1 cellular context compared by ENCODE assay signal in genomic region chr2:8126783-8127182, GRCh38.
TF ChIP-seq lines count a peak whose summit lies in the region.

No MANE protein-coding gene starts in this region.

TF ChIP-seq in HepG2, 621 proteins besides CTCF, POLR2A, EP300 and RAD21 (continued from another document and continues in another):
- no peak for TF ChIP-seq GLMP (CRISPR knock-in tag; IDR thresholded peaks at IDR 0.05; ENCODE audit: borderline replicate concordance)
- TF ChIP-seq SIN3B (IDR thresholded peaks at IDR 0.05; ENCODE audit: low read length) = no peak
- no peak for TF ChIP-seq ZNF10 (CRISPR knock-in tag; IDR thresholded peaks at IDR 0.05; ENCODE audit: borderline replicate concordance, low read depth)
- TF ChIP-seq NFRKB (IDR thresholded peaks at IDR 0.05) = no peak
- no peak for TF ChIP-seq POLR2AphosphoS5 (IDR thresholded peaks at IDR 0.05; ENCODE audit: low read depth, low read length)
- TF ChIP-seq ZNF101 (CRISPR knock-in tag; IDR thresholded peaks at IDR 0.05; ENCODE audit: borderline replicate concordance, low read depth) = no peak
- TF ChIP-seq NCOA2 (CRISPR knock-in tag; IDR thresholded peaks at IDR 0.05) = peak; percentile 55
- TF ChIP-seq BHLHE40 (IDR thresholded peaks at IDR 0.05; ENCODE audit: low read length) = no peak
- no peak for TF ChIP-seq ZNF724P (CRISPR knock-in tag; IDR thresholded peaks at IDR 0.05; ENCODE audit: borderline replicate concordance)
- no peak for TF ChIP-seq ZNF256 (CRISPR knock-in tag; conservative IDR thresholded peaks at IDR 0.05)
- TF ChIP-seq MATR3 (CRISPR knock-in tag; IDR thresholded peaks at IDR 0.05) = no peak
- TF ChIP-seq ZSCAN29 (CRISPR knock-in tag; conservative IDR thresholded peaks at IDR 0.05) = no peak
- TF ChIP-seq SP5 (CRISPR knock-in tag; IDR thresholded peaks at IDR 0.05; ENCODE audit: borderline replicate concordance, low read depth) = 0 out of 2 replicates have a peak, but pooled peaks have one; percentile 8
- no peak for TF ChIP-seq DNMT1 (CRISPR knock-in tag; IDR thresholded peaks at IDR 0.05)
- no peak for TF ChIP-seq CREB3 (CRISPR knock-in tag; IDR thresholded peaks at IDR 0.05)
- 0 out of 2 replicates have a peak, but pooled peaks have one; percentile 45 for TF ChIP-seq KDM6A (CRISPR knock-in tag; IDR thresholded peaks at IDR 0.05; ENCODE audit: low read depth)
- no peak for TF ChIP-seq BRCA1 (CRISPR knock-in tag; IDR thresholded peaks at IDR 0.05)
- no peak for TF ChIP-seq ARNTL (CRISPR knock-in tag; IDR thresholded peaks at IDR 0.05)
- no peak for TF ChIP-seq ZNF234 (CRISPR knock-in tag; conservative IDR thresholded peaks at IDR 0.05)
- TF ChIP-seq EZH2 (conservative IDR thresholded peaks at IDR 0.05; ENCODE audit: low read depth, low read length) = no peak
- no peak for TF ChIP-seq PHF5A (CRISPR knock-in tag; IDR thresholded peaks at IDR 0.05; ENCODE audit: low read depth, unreplicated experiment)
- TF ChIP-seq KDM1A (CRISPR knock-in tag; IDR thresholded peaks at IDR 0.05) = 0 out of 2 replicates have a peak, but pooled peaks have one; percentile 46
- TF ChIP-seq ZNF430 (CRISPR knock-in tag; IDR thresholded peaks at IDR 0.05) = no peak
- TF ChIP-seq ZC3H13 (CRISPR knock-in tag; IDR thresholded peaks at IDR 0.05) = no peak
- TF ChIP-seq ZBED4 (CRISPR knock-in tag; IDR thresholded peaks at IDR 0.05; ENCODE audit: borderline replicate concordance) = no peak
- TF ChIP-seq HES4 (CRISPR knock-in tag; IDR thresholded peaks at IDR 0.05; ENCODE audit: borderline replicate concordance) = no peak
- no peak for TF ChIP-seq ZZZ3 (CRISPR knock-in tag; IDR thresholded peaks at IDR 0.05; ENCODE audit: borderline replicate concordance)
- TF ChIP-seq ZFP41 (CRISPR knock-in tag; IDR thresholded peaks at IDR 0.05; ENCODE audit: borderline replicate concordance) = no peak
- TF ChIP-seq WIZ (CRISPR knock-in tag; IDR thresholded peaks at IDR 0.05) = no peak
- no peak; the same call in 1 of the 2 replicates for TF ChIP-seq CREM (IDR thresholded peaks at IDR 0.05)
- no peak for TF ChIP-seq CREM (CRISPR knock-in tag; IDR thresholded peaks at IDR 0.05)
- TF ChIP-seq, protein P1, sequence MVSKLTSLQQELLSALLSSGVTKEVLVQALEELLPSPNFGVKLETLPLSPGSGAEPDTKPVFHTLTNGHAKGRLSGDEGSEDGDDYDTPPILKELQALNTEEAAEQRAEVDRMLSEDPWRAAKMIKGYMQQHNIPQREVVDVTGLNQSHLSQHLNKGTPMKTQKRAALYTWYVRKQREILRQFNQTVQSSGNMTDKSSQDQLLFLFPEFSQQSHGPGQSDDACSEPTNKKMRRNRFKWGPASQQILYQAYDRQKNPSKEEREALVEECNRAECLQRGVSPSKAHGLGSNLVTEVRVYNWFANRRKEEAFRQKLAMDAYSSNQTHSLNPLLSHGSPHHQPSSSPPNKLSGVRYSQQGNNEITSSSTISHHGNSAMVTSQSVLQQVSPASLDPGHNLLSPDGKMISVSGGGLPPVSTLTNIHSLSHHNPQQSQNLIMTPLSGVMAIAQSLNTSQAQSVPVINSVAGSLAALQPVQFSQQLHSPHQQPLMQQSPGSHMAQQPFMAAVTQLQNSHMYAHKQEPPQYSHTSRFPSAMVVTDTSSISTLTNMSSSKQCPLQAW (CRISPR knock-in tag; IDR thresholded peaks at IDR 0.05) = no peak
- 0 out of 2 replicates have a peak, but pooled peaks have one; percentile 75 for TF ChIP-seq KLF9 (CRISPR knock-in tag; IDR thresholded peaks at IDR 0.05; ENCODE audit: low read depth)
- TF ChIP-seq TEAD2 (CRISPR knock-in tag; IDR thresholded peaks at IDR 0.05) = no peak
- TF ChIP-seq MTA1 (CRISPR knock-in tag; IDR thresholded peaks at IDR 0.05; ENCODE audit: borderline replicate concordance) = no peak
- TF ChIP-seq PRDM15 (CRISPR knock-in tag; IDR thresholded peaks at IDR 0.05) = no peak
- no peak for TF ChIP-seq ZSCAN20 (CRISPR knock-in tag; IDR thresholded peaks at IDR 0.05; ENCODE audit: borderline replicate concordance)
- no peak for TF ChIP-seq KMT2A (CRISPR knock-in tag; IDR thresholded peaks at IDR 0.05)
- TF ChIP-seq, protein P2, sequence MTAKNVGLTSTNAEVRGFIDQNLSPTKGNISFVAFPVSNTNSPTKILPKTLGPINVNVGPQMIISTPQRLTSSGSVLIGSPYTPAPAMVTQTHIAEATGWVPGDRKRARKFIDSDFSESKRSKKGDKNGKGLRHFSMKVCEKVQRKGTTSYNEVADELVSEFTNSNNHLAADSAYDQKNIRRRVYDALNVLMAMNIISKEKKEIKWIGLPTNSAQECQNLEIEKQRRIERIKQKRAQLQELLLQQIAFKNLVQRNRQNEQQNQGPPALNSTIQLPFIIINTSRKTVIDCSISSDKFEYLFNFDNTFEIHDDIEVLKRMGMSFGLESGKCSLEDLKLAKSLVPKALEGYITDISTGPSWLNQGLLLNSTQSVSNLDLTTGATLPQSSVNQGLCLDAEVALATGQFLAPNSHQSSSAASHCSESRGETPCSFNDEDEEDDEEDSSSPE (CRISPR knock-in tag; IDR thresholded peaks at IDR 0.05) = peak; percentile 79
- TF ChIP-seq, protein P3, sequence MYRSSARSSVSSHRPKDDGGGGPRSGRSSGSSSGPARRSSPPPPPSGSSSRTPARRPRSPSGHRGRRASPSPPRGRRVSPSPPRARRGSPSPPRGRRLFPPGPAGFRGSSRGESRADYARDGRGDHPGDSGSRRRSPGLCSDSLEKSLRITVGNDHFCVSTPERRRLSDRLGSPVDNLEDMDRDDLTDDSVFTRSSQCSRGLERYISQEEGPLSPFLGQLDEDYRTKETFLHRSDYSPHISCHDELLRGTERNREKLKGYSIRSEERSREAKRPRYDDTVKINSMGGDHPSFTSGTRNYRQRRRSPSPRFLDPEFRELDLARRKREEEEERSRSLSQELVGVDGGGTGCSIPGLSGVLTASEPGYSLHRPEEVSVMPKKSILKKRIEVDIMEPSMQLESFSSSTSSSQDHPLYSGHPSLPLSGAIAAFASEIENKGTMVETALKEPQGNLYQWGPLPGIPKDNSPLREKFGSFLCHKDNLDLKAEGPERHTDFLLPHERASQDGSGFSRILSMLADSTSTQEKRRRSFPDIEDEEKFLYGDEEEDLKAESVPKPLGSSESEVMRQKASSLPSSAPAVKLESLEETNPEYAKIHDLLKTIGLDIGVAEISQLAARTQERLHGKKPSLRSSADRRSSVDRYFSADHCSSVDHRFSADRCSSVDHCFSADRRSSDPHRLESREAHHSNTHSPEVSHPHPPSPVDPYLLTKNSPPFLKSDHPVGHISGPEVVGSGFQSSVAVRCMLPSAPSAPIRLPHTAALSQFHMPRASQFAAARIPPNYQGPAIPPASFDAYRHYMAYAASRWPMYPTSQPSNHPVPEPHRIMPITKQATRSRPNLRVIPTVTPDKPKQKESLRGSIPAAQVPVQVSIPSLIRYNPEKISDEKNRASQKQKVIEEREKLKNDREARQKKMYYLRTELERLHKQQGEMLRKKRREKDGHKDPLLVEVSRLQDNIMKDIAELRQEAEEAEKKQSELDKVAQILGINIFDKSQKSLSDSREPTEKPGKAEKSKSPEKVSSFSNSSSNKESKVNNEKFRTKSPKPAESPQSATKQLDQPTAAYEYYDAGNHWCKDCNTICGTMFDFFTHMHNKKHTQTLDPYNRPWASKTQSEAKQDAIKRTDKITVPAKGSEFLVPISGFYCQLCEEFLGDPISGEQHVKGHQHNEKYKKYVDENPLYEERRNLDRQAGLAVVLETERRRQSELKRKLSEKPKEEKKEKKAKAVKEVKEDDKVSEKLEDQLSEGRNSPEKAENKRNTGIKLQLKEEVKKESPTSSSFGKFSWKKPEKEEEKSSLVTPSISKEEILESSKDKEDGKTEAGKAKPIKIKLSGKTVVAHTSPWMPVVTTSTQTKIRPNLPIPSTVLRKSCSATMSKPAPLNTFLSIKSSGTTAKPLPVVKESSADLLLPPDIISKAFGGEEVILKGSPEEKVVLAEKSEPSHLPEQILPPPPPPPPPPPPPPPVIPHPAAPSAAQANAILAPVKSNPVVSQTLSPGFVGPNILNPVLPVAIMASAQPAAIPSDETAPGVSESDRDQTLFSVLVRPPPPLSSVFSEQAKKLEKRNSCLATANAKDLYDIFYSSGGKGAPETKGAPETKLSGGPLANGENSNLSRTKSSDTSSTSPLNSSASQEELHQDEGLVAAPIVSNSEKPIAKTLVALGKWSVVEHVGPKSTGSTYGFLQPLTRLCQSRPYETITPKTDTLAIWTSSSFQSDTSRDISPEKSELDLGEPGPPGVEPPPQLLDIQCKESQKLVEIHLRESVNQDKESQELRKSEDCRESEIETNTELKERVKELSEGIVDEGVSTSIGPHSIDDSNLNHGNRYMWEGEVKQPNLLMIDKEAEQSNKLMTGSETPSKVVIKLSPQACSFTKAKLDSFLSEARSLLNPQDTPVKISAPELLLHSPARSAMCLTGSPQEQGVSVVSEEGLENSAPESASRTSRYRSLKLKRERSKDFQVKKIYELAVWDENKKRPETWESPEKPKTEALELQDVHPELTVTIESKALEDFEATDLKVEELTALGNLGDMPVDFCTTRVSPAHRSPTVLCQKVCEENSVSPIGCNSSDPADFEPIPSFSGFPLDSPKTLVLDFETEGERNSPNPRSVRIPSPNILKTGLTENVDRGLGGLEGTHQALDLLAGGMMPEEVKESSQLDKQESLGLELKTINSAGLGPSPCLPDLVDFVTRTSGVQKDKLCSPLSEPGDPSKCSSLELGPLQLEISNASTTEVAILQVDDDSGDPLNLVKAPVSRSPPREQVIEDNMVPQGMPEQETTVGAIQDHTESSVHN (CRISPR knock-in tag; IDR thresholded peaks at IDR 0.05) = no peak
- TF ChIP-seq RAD51 (IDR thresholded peaks at IDR 0.05; ENCODE audit: borderline replicate concordance) = no peak
- no peak for TF ChIP-seq ZNF713 (CRISPR knock-in tag; IDR thresholded peaks at IDR 0.05)
- peak; percentile 70 for TF ChIP-seq ERF (CRISPR knock-in tag; IDR thresholded peaks at IDR 0.05)
- TF ChIP-seq YY1 (IDR thresholded peaks at IDR 0.05; ENCODE audit: insufficient read depth, insufficient replicate concordance, low read depth, low read length) = no peak
- TF ChIP-seq SOX6 (IDR thresholded peaks at IDR 0.05) = no peak
- no peak for TF ChIP-seq SOX6 (CRISPR knock-in tag; IDR thresholded peaks at IDR 0.05)
- TF ChIP-seq ZFP1 (CRISPR knock-in tag; IDR thresholded peaks at IDR 0.05) = no peak
- TF ChIP-seq HDAC1 (CRISPR knock-in tag; IDR thresholded peaks at IDR 0.05) = no peak
- no peak for TF ChIP-seq ZNF777 (CRISPR knock-in tag; IDR thresholded peaks at IDR 0.05)
